Comparison of ENCODE assay signal across 9 cellular contexts in genomic region chr1:150765229-150765976, GRCh38. TPM values are rescaled to one million over a fixed set of nuclear protein-coding genes. Genes with fewer than 3 reads are reported as not detected.
A peak's percentile ranks its signal among the peaks of the same experiment; 100 is the strongest.
DNase-seq lines count a peak whose midpoint lies in the region; ATAC-seq and TF ChIP-seq lines count a peak whose summit lies in the region.
"Had no signal": no experiment of that assay in that cellular context is flagged by ENCODE, and none has a peak within 500 bp of the region (broad histone marks: within the 10 kb centered on the region; RNA-seq: fewer than 3 reads in every experiment).

TSS of gene CTSS (minus strand) at chr1:150765778. CDS start at chr1:150764763, 1,015 bp downstream.

- ATAC-seq in HG02870 (IDR thresholded peaks at IDR 0.05; ENCODE audit: unreplicated experiment): peak; percentile 86
- ATAC-seq in mucosa of descending colon: peak; percentile 93

- peaks cover 52% of the 10 kb centered on the region for H3K79me2 ChIP-seq in OCI-LY7 (ENCODE audit: insufficient read depth, low read depth, low read length)

- no peaks in the 10 kb centered on the region for H4K20me1 ChIP-seq in OCI-LY7 (ENCODE audit: insufficient read depth, low read length)

- CTCF ChIA-PET in activated CD8-positive, alpha-beta memory T cell treated with anti-CD3 and anti-CD28 coated beads for 36 hours (lab: Charles Lee): interaction anchor here (0.9 to 1.7 kb wide), 3 partner anchors 136 to 195 kb away, joined by 3 to 4 read pairs (median 4); partner anchors contain the start of gene ENSA
- CTCF ChIA-PET in OCI-LY7 (lab: Charles Lee; ENCODE audit: unreplicated experiment): no interaction called here

- H3K4me3 ChIP-seq in OCI-LY7 (ENCODE audit: low read depth, low read length, poor library complexity, severe bottlenecking) (peak within 1 kb of the TSS; percentile 87), choroid plexus epithelial cell (ENCODE audit: low read depth, low read length) (peak within 1 kb of the TSS; percentile 18), mucosa of descending colon (peak within 1 kb of the TSS; percentile 13)

- H3K36me3 ChIP-seq in OCI-LY7 (ENCODE audit: insufficient read depth, low read length) (peaks cover 28% of the 10 kb centered on the region), mucosa of descending colon (ENCODE audit: low read depth) (no peaks in the 10 kb centered on the region)

- TSS peak; percentile 77 for BruUV-seq in OCI-LY7 (replicated peaks; lab: Mats Ljungman, UMichigan)

- POLR2A ChIA-PET in activated CD8-positive, alpha-beta memory T cell treated with anti-CD3 and anti-CD28 coated beads for 36 hours (lab: Charles Lee): interaction anchor here (0.6 kb wide), 1 partner anchor 157 kb away, joined by 3 read pairs; no protein-coding TSS in a partner anchor
- POLR2A ChIA-PET in OCI-LY7 (lab: Charles Lee): interaction anchor here (0.5 to 2.2 kb wide), 10 partner anchors 8 to 363 kb away, joined by 3 to 9 read pairs (median 4); partner anchors contain the start of gene GOLPH3L

- H3K9me2 ChIP-seq in OCI-LY7 (ENCODE audit: insufficient read depth, low read length): no peaks in the 10 kb centered on the region

- H3K9me3 ChIP-seq in OCI-LY7 (ENCODE audit: low read length) (peaks cover 10% of the 10 kb centered on the region; the same call in 1 of the 2 replicates), mucosa of descending colon (no peaks in the 10 kb centered on the region)

- peak within 1 kb of the TSS; percentile 94 for H2AFZ ChIP-seq in OCI-LY7 (ENCODE audit: low read length)

- TF ChIP-seq CTCF in OCI-LY7 (conservative IDR thresholded peaks at IDR 0.05; ENCODE audit: low read length) (no peak), choroid plexus epithelial cell (conservative IDR thresholded peaks at IDR 0.05; ENCODE audit: low read depth, low read length) (no peak), mucosa of descending colon (IDR thresholded peaks at IDR 0.05) (no peak)

- peak within 1 kb of the TSS; percentile 80 for H3K27ac ChIP-seq in OCI-LY7 (ENCODE audit: low read depth, low read length, poor library complexity, severe bottlenecking)
- H3K27ac ChIP-seq: C4-2B had no signal

- DNase-seq in activated CD8-positive, alpha-beta memory T cell treated with anti-CD3 and anti-CD28 coated beads for 24 hours: no peak
- peak; percentile 88 for DNase-seq in OCI-LY7 (ENCODE audit: low spot score)
- peak; percentile 23 for DNase-seq in choroid plexus epithelial cell (ENCODE audit: low read depth)
- no peak for DNase-seq in mucosa of descending colon
- DNase-seq in stimulated activated CD4-positive, alpha-beta T cell treated with anti-CD3 and anti-CD28 coated beads, Interleukin-4, amount 100 ng/mL, for 24 hours: no peak
- DNase-seq in stimulated activated CD4-positive, alpha-beta T cell treated with anti-CD3 and anti-CD28 coated beads, Interleukin-2, amount 100 ng/mL, for 48 hours: no peak

- intact Hi-C loops in OCI-LY7 (cut with micrococcal nuclease; ENCODE audit: unreplicated experiment) (loop anchor here (1.0 to 5.0 kb wide), 2 partner anchors 157 to 203 kb away; no protein-coding TSS in a partner anchor), mucosa of descending colon (cut with DNase I, micrococcal nuclease) (no loop called here)

- H3K4me1 ChIP-seq in OCI-LY7 (ENCODE audit: insufficient read depth, low read length, poor library complexity, severe bottlenecking): peaks cover 46% of the 10 kb centered on the region
- peaks cover 9% of the 10 kb centered on the region for H3K4me1 ChIP-seq in mucosa of descending colon (ENCODE audit: low read depth)

- peak within 1 kb of the TSS; percentile 84 for H3K4me2 ChIP-seq in OCI-LY7 (ENCODE audit: low read length)

RNA-seq across cellular contexts. Expression of gene CTSS, which starts in this region (rescaled TPM):
- total RNA-seq in activated CD8-positive, alpha-beta memory T cell treated with anti-CD3 and anti-CD28 coated beads for 36 hours: 10 to 100 TPM; 23.8 to 25.2 TPM
- total RNA-seq in OCI-LY7 (2014; rRNA removed; shearing (Covaris generic)): 38.7 and 47.4 TPM in 2 replicates
- total RNA-seq in OCI-LY7 (2022): 40.6 and 42.6 TPM in 2 replicates
- 100 to 1,000 TPM; 290 to 577 (median 544) TPM for total RNA-seq in mucosa of descending colon

Comparison
In these comparisons a context has a peak if more than half of its experiments do, and no peak if none do; other contexts are left out.
1. RNA of gene CTSS (total RNA-seq): 290 to 577 TPM in mucosa of descending colon; 38.7 to 47.4 TPM in OCI-LY7 and 23.8 to 25.2 TPM in activated CD8-positive, alpha-beta memory T cell treated with anti-CD3 and anti-CD28 coated beads for 36 hours; every median in the first group is over 4 times any median in the second.
2. DNase-seq: peak in OCI-LY7 (single experiment) and choroid plexus epithelial cell (single experiment); none in activated CD8-positive, alpha-beta memory T cell treated with anti-CD3 and anti-CD28 coated beads for 24 hours (single experiment), mucosa of descending colon (0 of 3), stimulated activated CD4-positive, alpha-beta T cell treated with anti-CD3 and anti-CD28 coated beads, Interleukin-4, amount 100 ng/mL, for 24 hours (single experiment) and stimulated activated CD4-positive, alpha-beta T cell treated with anti-CD3 and anti-CD28 coated beads, Interleukin-2, amount 100 ng/mL, for 48 hours (0 of 2).
3. H3K4me3 ChIP-seq: peak in every context shown above with its lines; median percentile 87 in OCI-LY7; 18 in choroid plexus epithelial cell; 13 in mucosa of descending colon.